Comparison of ENCODE assay signal across 9 cellular contexts in the genomic region with DNA sequence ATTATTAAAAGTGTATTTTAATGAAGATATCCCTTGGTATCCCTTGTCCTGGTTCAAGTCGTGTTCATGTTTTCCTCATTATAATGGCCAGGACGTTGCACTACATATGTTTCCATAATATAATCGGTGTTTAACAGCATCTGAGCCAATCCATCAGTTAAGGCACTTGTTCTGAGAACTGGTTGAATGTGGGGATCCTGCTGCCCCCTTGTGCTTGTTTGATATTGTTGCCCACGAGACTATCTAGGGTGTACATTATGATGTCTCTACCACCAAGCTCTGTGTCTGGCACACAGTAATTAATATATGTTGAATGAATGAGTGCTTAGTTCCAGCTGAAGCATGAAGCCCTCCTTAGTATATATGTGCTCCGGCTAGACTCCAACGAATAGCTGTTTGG.
A peak's percentile ranks its signal among the peaks of the same experiment; 100 is the strongest.
DNase-seq lines count a peak whose midpoint lies in the region; TF ChIP-seq lines count a peak whose summit lies in the region.
"Had no signal": no experiment of that assay in that cellular context is flagged by ENCODE, and none has a peak within 500 bp of the region (broad histone marks: within the 10 kb centered on the region; RNA-seq: fewer than 3 reads in every experiment).

No MANE protein-coding gene starts in this region.

- 37 to 42% methylated on average over 6 of the region's 6 CpGs for WGBS in lower leg skin, 2 donors

- H3K4me3 ChIP-seq in HEK293 (ENCODE audit: low read depth, low read length): no peak overlapping the region
- no peak overlapping the region for H3K4me3 ChIP-seq in epithelial cell of proximal tubule (ENCODE audit: low read depth, low read length)
- no peak overlapping the region for H3K4me3 ChIP-seq in lower leg skin (ENCODE audit: low read depth, poor library complexity, severe bottlenecking)
- H3K4me3 ChIP-seq: BLaER1 treated with 17β-estradiol and CSF1 and Interleukin-3, amounts not matched to agents 10 nM and 100 nM had no signal

- intact Hi-C loops in lower leg skin (cut with DNase I; ENCODE audit: low total_unique reads): loop anchor here (10.0 kb wide), 1 partner anchor 191 kb away; the partner anchor contains the start of gene CACNA1E

- DNase-seq in NCI-H510A treated with DMSO at 0.1 percent for 48 hours (lab: John Stamatoyannopoulos, UW) (peak; percentile 57), NCI-H510A (lab: John Stamatoyannopoulos, UW) (no peak), NCI-H526 treated with DMSO at 0.1 percent for 48 hours (lab: John Stamatoyannopoulos, UW) (peak; percentile 39), epithelial cell of proximal tubule (ENCODE audit: low read depth) (no peak), renal cortical epithelial cell (ENCODE audit: low read depth) (peak; percentile 26), lower leg skin (ENCODE audit: low spot score in 2 of 2) (no peak)
- DNase-seq in activated CD4-positive, CD25-positive, alpha-beta regulatory T cell (lab: John Stamatoyannopoulos, UW): no peak

- POLR2A ChIA-PET in HEK293 (lab: Yijun Ruan, JAX): no interaction called here

- CTCF ChIA-PET in HEK293 (lab: Yijun Ruan, JAX): interaction anchor here (0.5 to 2.7 kb wide), 7 partner anchors 190 to 1164 kb away, joined by 3 to 21 read pairs (median 4); no protein-coding TSS in a partner anchor

- H3K36me3 ChIP-seq in HEK293 (ENCODE audit: control insufficient read depth in 2 of 2, insufficient read depth in 1 of 2, low read length in 2 of 2): no peaks in the 10 kb centered on the region
- H3K36me3 ChIP-seq: BLaER1 treated with 17β-estradiol and CSF1 and Interleukin-3, amounts not matched to agents 10 nM and 100 nM had no signal

- no peak for TF ChIP-seq POLR2A in lower leg skin (IDR thresholded peaks at IDR 0.05)

- TF ChIP-seq CTCF in HEK293 (tag by site-specific recombination; IDR thresholded peaks at IDR 0.05) (peak; percentile 19; the same call in 1 of the 2 replicates), epithelial cell of proximal tubule (conservative IDR thresholded peaks at IDR 0.05; ENCODE audit: low read depth, low read length) (peak; percentile 69), lower leg skin (IDR thresholded peaks at IDR 0.05) (no peak)

- no peaks in the 10 kb centered on the region for H3K9me3 ChIP-seq in HEK293 (ENCODE audit: control insufficient read depth, insufficient read depth, low read depth, low read length)
- H3K9me3 ChIP-seq: BLaER1 treated with 17β-estradiol and CSF1 and Interleukin-3, amounts not matched to agents 10 nM and 100 nM had no signal

- no peaks in the 10 kb centered on the region for H3K4me1 ChIP-seq in HEK293 (ENCODE audit: control insufficient read depth, insufficient read depth, low read length)
- H3K4me1 ChIP-seq: BLaER1 treated with 17β-estradiol and CSF1 and Interleukin-3, amounts not matched to agents 10 nM and 100 nM had no signal

- H3K27ac ChIP-seq in HEK293 (ENCODE audit: extremely low read depth, low read depth, low read length): no peak overlapping the region
- H3K27ac ChIP-seq: BLaER1 treated with 17β-estradiol and CSF1 and Interleukin-3, amounts not matched to agents 10 nM and 100 nM had no signal

TF ChIP-seq in HEK293, 187 proteins besides CTCF, POLR2A, EP300 and RAD21 (continues in another document):
- TF ChIP-seq KLF1 (tag by site-specific recombination; IDR thresholded peaks at IDR 0.05): no peak
- no peak for TF ChIP-seq ZNF549 (tag by site-specific recombination; IDR thresholded peaks at IDR 0.05)
- no peak for TF ChIP-seq YY2 (tag by site-specific recombination; IDR thresholded peaks at IDR 0.05)
- no peak for TF ChIP-seq PRDM2 (tag by site-specific recombination; IDR thresholded peaks at IDR 0.05; ENCODE audit: borderline replicate concordance)
- no peak for TF ChIP-seq ZNF629 (tag by site-specific recombination; IDR thresholded peaks at IDR 0.05)
- TF ChIP-seq PRDM6 (tag by site-specific recombination; IDR thresholded peaks at IDR 0.05): no peak
- TF ChIP-seq FEZF1 (tag by site-specific recombination; IDR thresholded peaks at IDR 0.05): no peak
- TF ChIP-seq ZNF248 (tag by site-specific recombination; IDR thresholded peaks at IDR 0.05): no peak
- TF ChIP-seq GLIS2 (tag by site-specific recombination; IDR thresholded peaks at IDR 0.05): no peak
- TF ChIP-seq INSM2 (tag by site-specific recombination; IDR thresholded peaks at IDR 0.05): no peak
- TF ChIP-seq, protein P1, sequence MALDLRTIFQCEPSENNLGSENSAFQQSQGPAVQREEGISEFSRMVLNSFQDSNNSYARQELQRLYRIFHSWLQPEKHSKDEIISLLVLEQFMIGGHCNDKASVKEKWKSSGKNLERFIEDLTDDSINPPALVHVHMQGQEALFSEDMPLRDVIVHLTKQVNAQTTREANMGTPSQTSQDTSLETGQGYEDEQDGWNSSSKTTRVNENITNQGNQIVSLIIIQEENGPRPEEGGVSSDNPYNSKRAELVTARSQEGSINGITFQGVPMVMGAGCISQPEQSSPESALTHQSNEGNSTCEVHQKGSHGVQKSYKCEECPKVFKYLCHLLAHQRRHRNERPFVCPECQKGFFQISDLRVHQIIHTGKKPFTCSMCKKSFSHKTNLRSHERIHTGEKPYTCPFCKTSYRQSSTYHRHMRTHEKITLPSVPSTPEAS (tag by site-specific recombination; IDR thresholded peaks at IDR 0.05): no peak

Comparison
In these comparisons a context has a peak if more than half of its experiments do, and no peak if none do; other contexts are left out.
1. DNase-seq: peak in NCI-H510A treated with DMSO at 0.1 percent for 48 hours (single experiment), NCI-H526 treated with DMSO at 0.1 percent for 48 hours (single experiment) and renal cortical epithelial cell (single experiment); none in NCI-H510A (single experiment), epithelial cell of proximal tubule (single experiment), activated CD4-positive, CD25-positive, alpha-beta regulatory T cell (0 of 4) and lower leg skin (0 of 2).
2. CTCF ChIP-seq: peak in HEK293 (single experiment) and epithelial cell of proximal tubule (single experiment); none in lower leg skin (0 of 3).